In genomic region chr17:63634163-63634562, GRCh38 we compare ENCODE assay signal across 12 cellular contexts. TPM values are rescaled to one million over a fixed set of nuclear protein-coding genes. Genes with fewer than 3 reads are reported as not detected.
A peak's percentile ranks its signal among the peaks of the same experiment; 100 is the strongest.
DNase-seq lines count a peak whose midpoint lies in the region; ATAC-seq and TF ChIP-seq lines count a peak whose summit lies in the region.
"Had no signal": no experiment of that assay in that cellular context is flagged by ENCODE, and none has a peak within 500 bp of the region (broad histone marks: within the 10 kb centered on the region; RNA-seq: fewer than 3 reads in every experiment).

No MANE protein-coding gene starts in this region.

- H3K9ac ChIP-seq in subcutaneous abdominal adipose tissue (ENCODE audit: low read length in 5 of 5) = peak overlapping the region in 3 of 5 donors; percentile 7 to 45 (median 9)

- no peaks in the 10 kb centered on the region for H3K9me3 Mint-ChIP-seq in activated CD8-positive, alpha-beta memory T cell treated with anti-CD3 and anti-CD28 coated beads, Interleukin-2, amount 10 ng/mL, durations not matched to agents 7 days and 5 days (ENCODE audit: low read depth)

- no peaks in the 10 kb centered on the region for H3K27me3 Mint-ChIP-seq in activated CD8-positive, alpha-beta memory T cell treated with anti-CD3 and anti-CD28 coated beads, Interleukin-2, amount 10 ng/mL, durations not matched to agents 7 days and 5 days

- H3K27ac Mint-ChIP-seq in activated CD8-positive, alpha-beta memory T cell treated with anti-CD3 and anti-CD28 coated beads, Interleukin-2, amount 10 ng/mL, durations not matched to agents 7 days and 5 days = peak overlapping the region; percentile 41

- H3K4me1 ChIP-seq in right lobe of liver (peaks cover 0 to 18% (median 7%) of the 10 kb centered on the region in 4 donors), subcutaneous abdominal adipose tissue (ENCODE audit: control insufficient read depth in 5 of 5, insufficient read depth in 5 of 5, low read length in 5 of 5) (peaks cover 0 to 45% (median 0%) of the 10 kb centered on the region in 5 donors)

- no peak for TF ChIP-seq CTCF in right lobe of liver (IDR thresholded peaks at IDR 0.05)

- intact Hi-C loops in right lobe of liver (cut with DNase I) = loop anchor here in 1 of 2 donors (10.0 kb wide), 1 partner anchor 61 kb away; no protein-coding TSS in a partner anchor

- no peak for ATAC-seq in activated CD8-positive, alpha-beta memory T cell treated with anti-CD3 and anti-CD28 coated beads, Interleukin-2, amount 10 ng/mL, durations not matched to agents 7 days and 5 days
- peak; percentile 53 to 78 (median 68) for ATAC-seq in right lobe of liver
- no peak for ATAC-seq in HG03342 (IDR thresholded peaks at IDR 0.05; ENCODE audit: unreplicated experiment)

- peak overlapping the region in 2 of 3 donors; percentile 12 to 16 for H3K27ac ChIP-seq in right lobe of liver
- peak overlapping the region; percentile 51 for H3K27ac ChIP-seq in subcutaneous abdominal adipose tissue (ENCODE audit: low read depth, low read length)
- H3K27ac ChIP-seq: SK-N-MC had no signal

- CTCF ChIA-PET in activated CD8-positive, alpha-beta memory T cell treated with anti-CD3 and anti-CD28 coated beads, Interleukin-2, amount 10 ng/mL, durations not matched to agents 7 days and 5 days (lab: Charles Lee) = interaction anchor here (1.1 to 1.7 kb wide), 3 partner anchors 12 to 24 kb away, joined by 3 to 6 read pairs (median 4); partner anchors contain the start of gene MAP3K3

- H3K27me3 ChIP-seq in right lobe of liver (no peaks in the 10 kb centered on the region), subcutaneous abdominal adipose tissue (ENCODE audit: control insufficient read depth in 5 of 5, insufficient read depth in 4 of 5, low read length in 5 of 5) (no peaks in the 10 kb centered on the region)
- H3K27me3 ChIP-seq: dorsolateral prefrontal cortex had no signal

- H3K4me3 ChIP-seq in right lobe of liver = no peak overlapping the region
- H3K4me3 ChIP-seq in subcutaneous abdominal adipose tissue (ENCODE audit: low read depth in 1 of 5, low read length in 5 of 5) = no peak overlapping the region
- H3K4me3 ChIP-seq: dorsolateral prefrontal cortex, SK-N-MC had no signal

- no peak overlapping the region for H3K4me3 Mint-ChIP-seq in activated CD8-positive, alpha-beta memory T cell treated with anti-CD3 and anti-CD28 coated beads, Interleukin-2, amount 10 ng/mL, durations not matched to agents 7 days and 5 days

- 51% methylated on average over 4 of the region's 4 CpGs for WGBS in right lobe of liver (ENCODE audit: insufficient coverage, low coverage, low lambda C conversion rate, missing lambda C conversion rate)

- DNase-seq in activated CD8-positive, alpha-beta memory T cell treated with anti-CD3 and anti-CD28 coated beads, Interleukin-2, amount 10 ng/mL, durations not matched to agents 7 days and 5 days = no peak
- no peak for DNase-seq in activated CD8-positive, alpha-beta memory T cell treated with anti-CD3 and anti-CD28 coated beads for 24 hours
- peak; percentile 22 for DNase-seq in astrocyte of the hippocampus (ENCODE audit: low read depth, low spot score)
- DNase-seq in right lobe of liver = no peak
- no peak for DNase-seq in kidney glomerular epithelial cell (lab: John Stamatoyannopoulos, UW)
- DNase-seq in NCI-H1417 treated with DMSO at 0.1 percent for 48 hours (lab: John Stamatoyannopoulos, UW) = no peak
- DNase-seq: activated T-cell treated with anti-CD3 and anti-CD28 coated beads, Interleukin-2, amount 50 U/mL, for 1 hour; dorsolateral prefrontal cortex; NCI-H2227 treated with DMSO at 0.1 percent for 48 hours had no signal

- H3K4me1 Mint-ChIP-seq in activated CD8-positive, alpha-beta memory T cell treated with anti-CD3 and anti-CD28 coated beads, Interleukin-2, amount 10 ng/mL, durations not matched to agents 7 days and 5 days = peaks cover 11% of the 10 kb centered on the region

- no peaks in the 10 kb centered on the region for H3K9me3 ChIP-seq in right lobe of liver
- H3K9me3 ChIP-seq in subcutaneous abdominal adipose tissue (ENCODE audit: control insufficient read depth in 5 of 5, low read length in 5 of 5) = no peaks in the 10 kb centered on the region

- peaks cover 19% of the 10 kb centered on the region for H3K36me3 Mint-ChIP-seq in activated CD8-positive, alpha-beta memory T cell treated with anti-CD3 and anti-CD28 coated beads, Interleukin-2, amount 10 ng/mL, durations not matched to agents 7 days and 5 days

- H3K36me3 ChIP-seq in right lobe of liver (peaks cover 0 to 20% (median 0%) of the 10 kb centered on the region in 4 donors), subcutaneous abdominal adipose tissue (ENCODE audit: control insufficient read depth in 5 of 5, insufficient read depth in 5 of 5, low read length in 5 of 5) (peaks cover 17 to 39% (median 37%) of the 10 kb centered on the region in 5 donors)

- TF ChIP-seq POLR2A in right lobe of liver (IDR thresholded peaks at IDR 0.05) = no peak

RNA-seq across cellular contexts. Expression of gene MAP3K3, which starts 11.9 kb away (rescaled TPM):
- total RNA-seq in activated CD8-positive, alpha-beta memory T cell treated with anti-CD3 and anti-CD28 coated beads, Interleukin-2, amount 10 ng/mL, durations not matched to agents 7 days and 5 days = 10 to 100 TPM; 29.0 to 36.5 TPM
- total RNA-seq in right lobe of liver = 10 to 100 TPM; 10.6 to 15.8 (median 13.0) TPM

RNA-seq across cellular contexts. Expression of gene TACO1, which starts 33.5 kb away (rescaled TPM):
- 10 to 100 TPM; 23.3 to 27.8 TPM for total RNA-seq in activated CD8-positive, alpha-beta memory T cell treated with anti-CD3 and anti-CD28 coated beads, Interleukin-2, amount 10 ng/mL, durations not matched to agents 7 days and 5 days
- total RNA-seq in right lobe of liver = 10 to 100 TPM; 30.6 to 46.7 (median 35.5) TPM

Comparison
In these comparisons a context has a peak if more than half of its experiments do, and no peak if none do; other contexts are left out.
1. ATAC-seq: peak in right lobe of liver (4 of 4); none in activated CD8-positive, alpha-beta memory T cell treated with anti-CD3 and anti-CD28 coated beads, Interleukin-2, amount 10 ng/mL, durations not matched to agents 7 days and 5 days (single experiment) and HG03342 (single experiment).